In the genomic region with DNA sequence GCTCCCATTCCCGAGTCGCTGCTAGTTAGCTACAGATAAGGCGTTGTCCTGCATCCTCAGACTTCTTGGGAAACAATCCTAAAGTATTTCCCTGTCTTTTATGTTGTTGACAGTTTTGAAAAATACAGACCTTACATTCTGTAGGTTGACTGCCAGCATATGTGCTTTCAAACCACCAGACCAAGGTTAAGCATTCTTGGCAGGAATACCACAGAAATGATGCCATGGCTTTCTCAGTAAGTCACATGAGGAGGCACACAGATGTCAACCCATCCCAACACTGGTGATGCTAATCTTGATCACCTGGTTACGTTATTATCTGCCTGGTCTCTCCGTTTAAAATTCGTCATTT, we compare ENCODE assay signal across 8 cellular contexts. TPM values are rescaled to one million over a fixed set of nuclear protein-coding genes. Genes with fewer than 3 reads are reported as not detected.
DNase-seq lines count a peak whose midpoint lies in the region; ATAC-seq and TF ChIP-seq lines count a peak whose summit lies in the region.

No MANE protein-coding gene starts in this region.

- peak; percentile 79 for DNase-seq in AG10803 (ENCODE audit: low read depth)
- no peak for DNase-seq in Jurkat, Clone E6-1 (ENCODE audit: low read depth, low spot score)
- peak; percentile 39 to 40 for DNase-seq in cardiac fibroblast (ENCODE audit: low read depth in 2 of 2)
- DNase-seq in ecto neural progenitor cell (ENCODE audit: low spot score) = no peak
- no peak for DNase-seq in DMS153 treated with DMSO at 0.1 percent for 48 hours (lab: John Stamatoyannopoulos, UW; ENCODE audit: unreplicated experiment)

- peaks cover 15% of the 10 kb centered on the region for H3K36me3 ChIP-seq in muscle layer of colon (ENCODE audit: insufficient read depth, low read length)

- peak overlapping the region; percentile 83 for H3K9ac ChIP-seq in muscle layer of colon (ENCODE audit: low read length)

- no peaks in the 10 kb centered on the region for H3K9me3 ChIP-seq in muscle layer of colon (ENCODE audit: low read length)

- TF ChIP-seq CTCF in AG10803 (conservative IDR thresholded peaks at IDR 0.05; ENCODE audit: low read length) = no peak
- TF ChIP-seq CTCF in cardiac fibroblast (IDR thresholded peaks at IDR 0.05; ENCODE audit: low read depth, low read length) = no peak

- peak overlapping the region; percentile 99 for H3K4me3 ChIP-seq in AG10803 (ENCODE audit: low read length)
- peak overlapping the region; percentile 99 for H3K4me3 ChIP-seq in Jurkat, Clone E6-1 (ENCODE audit: low read length)
- H3K4me3 ChIP-seq in cardiac fibroblast (replicated peaks in 1 of 2; ENCODE audit: low read depth in 2 of 2, low read length in 2 of 2) = peak overlapping the region; percentile 97 to 99
- peak overlapping the region; percentile 97 to 98 for H3K4me3 ChIP-seq in muscle layer of colon (ENCODE audit: low read depth in 1 of 2, low read length in 2 of 2)

- ATAC-seq in GM19452 (IDR thresholded peaks at IDR 0.05; ENCODE audit: unreplicated experiment) (no peak), HG03095 (IDR thresholded peaks at IDR 0.05; ENCODE audit: unreplicated experiment) (no peak)

- peaks cover 19% of the 10 kb centered on the region for H3K4me1 ChIP-seq in muscle layer of colon (ENCODE audit: insufficient read depth, low read length)

- H3K27me3 ChIP-seq in muscle layer of colon (ENCODE audit: control insufficient read depth in 1 of 2, insufficient read depth in 2 of 2, low read length in 2 of 2) = no peaks in the 10 kb centered on the region

- H3K27ac ChIP-seq in muscle layer of colon (ENCODE audit: low read depth, low read length) = peak overlapping the region; percentile 92

RNA-seq across cellular contexts. Expression of a gene that starts 0.9 kb away (rescaled TPM):
- 57.7 TPM for polyA plus RNA-seq in Jurkat, Clone E6-1 (2012; ENCODE audit: insufficient read depth, insufficient read length)

RNA-seq across cellular contexts. Expression of a gene that starts 47.0 kb away (rescaled TPM):
- 191 TPM for polyA plus RNA-seq in Jurkat, Clone E6-1 (2012; ENCODE audit: insufficient read depth, insufficient read length)

RNA-seq across cellular contexts. Expression of a gene that starts 49.6 kb away (rescaled TPM):
- polyA plus RNA-seq in Jurkat, Clone E6-1 (2012; ENCODE audit: insufficient read depth, insufficient read length) = 86.2 TPM

Comparison
In these comparisons a context has a peak if more than half of its experiments do, and no peak if none do; other contexts are left out.
1. DNase-seq: peak in AG10803 (single experiment) and cardiac fibroblast (2 of 2); none in Jurkat, Clone E6-1 (single experiment), ecto neural progenitor cell (single experiment) and DMS153 treated with DMSO at 0.1 percent for 48 hours (single experiment).
2. Peak in every context shown above with its lines, with median percentiles within 50 percentile points of each other: H3K4me3 ChIP-seq.